19 cellular contexts compared by ENCODE assay signal in the genomic region with DNA sequence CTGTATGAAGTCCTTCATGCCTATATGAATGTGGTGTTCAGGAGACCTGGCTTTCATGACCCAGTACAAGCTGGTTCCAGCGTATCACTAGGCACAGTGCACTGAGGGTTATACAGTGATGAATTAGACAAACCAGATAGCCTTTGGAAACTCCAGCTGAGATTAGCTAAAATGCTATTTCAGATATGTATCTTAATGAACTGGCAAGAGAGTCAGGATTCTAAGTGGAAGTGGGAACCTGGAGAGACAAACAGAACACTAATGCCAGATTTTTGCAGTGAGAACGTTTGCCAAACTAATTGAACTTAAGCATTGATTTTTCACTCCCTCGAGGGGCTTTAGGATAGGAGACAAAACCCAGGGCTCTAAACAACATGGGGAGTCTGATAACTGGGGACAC.
DNase-seq lines count a peak whose midpoint lies in the region; ATAC-seq and TF ChIP-seq lines count a peak whose summit lies in the region.
"Had no signal": no experiment of that assay in that cellular context is flagged by ENCODE, and none has a peak within 500 bp of the region (broad histone marks: within the 10 kb centered on the region; RNA-seq: fewer than 3 reads in every experiment).

No MANE protein-coding gene starts in this region.

- H3K27me3 Mint-ChIP-seq in activated naive CD8-positive, alpha-beta T cell, result no peaks in the 10 kb centered on the region
- H3K27me3 Mint-ChIP-seq in activated naive CD8-positive, alpha-beta T cell treated with anti-CD3 and anti-CD28 coated beads, Interleukin-2, amount 50 U/mL, for 24 hours, result no peaks in the 10 kb centered on the region
- no peaks in the 10 kb centered on the region for H3K27me3 Mint-ChIP-seq in central memory CD8-positive, alpha-beta T cell
- H3K27me3 Mint-ChIP-seq in stimulated activated memory B cell treated with anti-CD40 and anti-IgM and Interleukin-4, amounts not matched to agents 10 μg/mL and 1 μg/mL and 100 μg/mL, for 72 hours, result no peaks in the 10 kb centered on the region

- no peak overlapping the region for H3K9ac ChIP-seq in SK-N-SH
- H3K9ac ChIP-seq: BLaER1 treated with 17β-estradiol and CSF1 and Interleukin-3, amounts not matched to agents 10 nM and 100 nM; GM23248 had no signal

- peaks cover 2% of the 10 kb centered on the region for H3K4me1 Mint-ChIP-seq in activated naive CD8-positive, alpha-beta T cell (ENCODE audit: low read depth)
- H3K4me1 Mint-ChIP-seq in activated naive CD8-positive, alpha-beta T cell treated with anti-CD3 and anti-CD28 coated beads, Interleukin-2, amount 50 U/mL, for 24 hours, result no peaks in the 10 kb centered on the region
- peaks cover 12% of the 10 kb centered on the region for H3K4me1 Mint-ChIP-seq in central memory CD8-positive, alpha-beta T cell
- H3K4me1 Mint-ChIP-seq in stimulated activated memory B cell treated with anti-CD40 and anti-IgM and Interleukin-4, amounts not matched to agents 10 μg/mL and 1 μg/mL and 100 μg/mL, for 72 hours, result no peaks in the 10 kb centered on the region

- H3K9me2 ChIP-seq in SK-N-SH, result no peaks in the 10 kb centered on the region

- peak in 1 of 2 experiments; percentile 62; a peak in 2 of 4 replicates for TF ChIP-seq EP300 in SK-N-SH (IDR thresholded peaks at IDR 0.05; ENCODE audit: borderline replicate concordance in 1 of 2, low read depth in 1 of 2, low read length in 1 of 2)

- TF ChIP-seq RAD21 in SK-N-SH (IDR thresholded peaks at IDR 0.05; ENCODE audit: low read length), result no peak

- no peaks in the 10 kb centered on the region for H3K9me3 ChIP-seq in SK-N-SH
- H3K9me3 ChIP-seq: BLaER1 treated with 17β-estradiol and CSF1 and Interleukin-3, amounts not matched to agents 10 nM and 100 nM; Caco-2; Peyer's patch had no signal

- no peaks in the 10 kb centered on the region for H3K9me3 Mint-ChIP-seq in activated naive CD8-positive, alpha-beta T cell (ENCODE audit: low read depth)
- H3K9me3 Mint-ChIP-seq in activated naive CD8-positive, alpha-beta T cell treated with anti-CD3 and anti-CD28 coated beads, Interleukin-2, amount 50 U/mL, for 24 hours, result no peaks in the 10 kb centered on the region
- H3K9me3 Mint-ChIP-seq in central memory CD8-positive, alpha-beta T cell, result no peaks in the 10 kb centered on the region
- H3K9me3 Mint-ChIP-seq in stimulated activated memory B cell treated with anti-CD40 and anti-IgM and Interleukin-4, amounts not matched to agents 10 μg/mL and 1 μg/mL and 100 μg/mL, for 72 hours, result no peaks in the 10 kb centered on the region

- H3K79me2 ChIP-seq in SK-N-SH (ENCODE audit: insufficient read depth), result no peaks in the 10 kb centered on the region

- POLR2A ChIA-PET in SK-N-SH (lab: Yijun Ruan, JAX), result no interaction called here

- ATAC-seq in SK-N-SH treated with all-trans-retinoic acid at 6 μM for 48 hours, result no peak; the same call in 2 of the 3 replicates
- no peak for ATAC-seq in activated naive CD8-positive, alpha-beta T cell treated with anti-CD3 and anti-CD28 coated beads, Interleukin-2, amount 50 U/mL, for 24 hours
- ATAC-seq in central memory CD8-positive, alpha-beta T cell (replicated peaks; ENCODE audit: extremely low read depth, poor library complexity, severe bottlenecking), result no peak
- no peak for ATAC-seq in stimulated activated memory B cell treated with anti-CD40 and anti-IgM and Interleukin-4, amounts not matched to agents 10 μg/mL and 1 μg/mL and 100 μg/mL, for 72 hours

- no peak overlapping the region for H2AFZ ChIP-seq in SK-N-SH (ENCODE audit: low read depth)
- H2AFZ ChIP-seq: GM23248 had no signal

- TF ChIP-seq CTCF in SK-N-SH (IDR thresholded peaks at IDR 0.05), result no peak

- 70% methylated on average over 3 of the region's 3 CpGs for WGBS in SK-N-SH (ENCODE audit: low lambda C conversion rate)

- no peaks in the 10 kb centered on the region for H3F3A ChIP-seq in SK-N-SH (replicated peaks; ENCODE audit: insufficient read depth)

- H3K36me3 ChIP-seq in SK-N-SH (replicated peaks in 1 of 2; ENCODE audit: control insufficient read depth in 1 of 2, insufficient read depth in 2 of 2, low read length in 1 of 2), result peaks cover 55% of the 10 kb centered on the region in 2 experiments

- H3K27ac ChIP-seq in SK-N-SH (ENCODE audit: low read depth in 2 of 2, low read length in 1 of 2), result peak overlapping the region in 1 of 2 experiments; percentile 40; a peak in 1 of 4 replicates
- H3K27ac ChIP-seq: BLaER1 treated with 17β-estradiol and CSF1 and Interleukin-3, amounts not matched to agents 10 nM and 100 nM; GM23248; Peyer's patch had no signal

- peak overlapping the region; percentile 35 for H3K27ac Mint-ChIP-seq in activated naive CD8-positive, alpha-beta T cell
- no peak overlapping the region for H3K27ac Mint-ChIP-seq in activated naive CD8-positive, alpha-beta T cell treated with anti-CD3 and anti-CD28 coated beads, Interleukin-2, amount 50 U/mL, for 24 hours
- peak overlapping the region; percentile 15 for H3K27ac Mint-ChIP-seq in central memory CD8-positive, alpha-beta T cell (ENCODE audit: low read depth)
- peak overlapping the region; percentile 35 for H3K27ac Mint-ChIP-seq in stimulated activated memory B cell treated with anti-CD40 and anti-IgM and Interleukin-4, amounts not matched to agents 10 μg/mL and 1 μg/mL and 100 μg/mL, for 72 hours

- DNase-seq in SK-N-SH (peak; percentile 15), islet precursor cell (no peak), DMS153 (lab: John Stamatoyannopoulos, UW) (no peak)
- no peak for DNase-seq in activated naive CD8-positive, alpha-beta T cell treated with anti-CD3 and anti-CD28 coated beads, Interleukin-2, amount 50 U/mL, for 24 hours
- no peak for DNase-seq in central memory CD8-positive, alpha-beta T cell (ENCODE audit: low spot score in 2 of 2)
- DNase-seq: 8988T, Caco-2, DMS53, GM23248, MV-4-11, NCI-H1417 treated with DMSO at 0.1 percent for 48 hours, NCI-H2029 treated with DMSO at 0.1 percent for 48 hours, NCI-H510A, NCI-H82, Peyer's patch had no signal

- no peak overlapping the region for H3K4me3 ChIP-seq in SK-N-SH (ENCODE audit: low read depth in 2 of 2, low read length in 1 of 2)
- H3K4me3 ChIP-seq: BLaER1 treated with 17β-estradiol and CSF1 and Interleukin-3, amounts not matched to agents 10 nM and 100 nM; GM23248; Peyer's patch had no signal

- peaks cover 0 to 4% of the 10 kb centered on the region in 2 experiments; a peak in 1 of 4 replicates for H3K4me1 ChIP-seq in SK-N-SH (ENCODE audit: control insufficient read depth in 1 of 2, insufficient read depth in 2 of 2, low read depth in 1 of 2, low read length in 1 of 2)
- H3K4me1 ChIP-seq: Caco-2, Peyer's patch had no signal

- H3K4me2 ChIP-seq in SK-N-SH, result no peak overlapping the region
- H3K4me2 ChIP-seq: BLaER1 treated with 17β-estradiol and CSF1 and Interleukin-3, amounts not matched to agents 10 nM and 100 nM had no signal

- H3K27me3 ChIP-seq in SK-N-SH (ENCODE audit: insufficient read depth), result no peaks in the 10 kb centered on the region
- H3K27me3 ChIP-seq: BLaER1 treated with 17β-estradiol and CSF1 and Interleukin-3, amounts not matched to agents 10 nM and 100 nM; Peyer's patch had no signal

- no peaks in the 10 kb centered on the region for H4K20me1 ChIP-seq in SK-N-SH (ENCODE audit: insufficient read depth)
- H4K20me1 ChIP-seq: BLaER1 treated with 17β-estradiol and CSF1 and Interleukin-3, amounts not matched to agents 10 nM and 100 nM had no signal

- CTCF ChIA-PET in SK-N-SH (lab: Yijun Ruan, JAX), result interaction anchor here (0.7 to 1.6 kb wide), 2 partner anchors 11 to 14 kb away, joined by 3 to 8 read pairs; no protein-coding TSS in a partner anchor

- no peak overlapping the region for H3K4me3 Mint-ChIP-seq in activated naive CD8-positive, alpha-beta T cell
- H3K4me3 Mint-ChIP-seq in activated naive CD8-positive, alpha-beta T cell treated with anti-CD3 and anti-CD28 coated beads, Interleukin-2, amount 50 U/mL, for 24 hours, result no peak overlapping the region
- H3K4me3 Mint-ChIP-seq in central memory CD8-positive, alpha-beta T cell, result no peak overlapping the region
- H3K4me3 Mint-ChIP-seq in stimulated activated memory B cell treated with anti-CD40 and anti-IgM and Interleukin-4, amounts not matched to agents 10 μg/mL and 1 μg/mL and 100 μg/mL, for 72 hours, result no peak overlapping the region

- H3K36me3 Mint-ChIP-seq in activated naive CD8-positive, alpha-beta T cell, result peaks cover 15% of the 10 kb centered on the region
- H3K36me3 Mint-ChIP-seq in activated naive CD8-positive, alpha-beta T cell treated with anti-CD3 and anti-CD28 coated beads, Interleukin-2, amount 50 U/mL, for 24 hours (ENCODE audit: low read depth), result peaks cover 59% of the 10 kb centered on the region
- peaks cover 76% of the 10 kb centered on the region for H3K36me3 Mint-ChIP-seq in central memory CD8-positive, alpha-beta T cell (ENCODE audit: insufficient read depth)
- peaks cover 45% of the 10 kb centered on the region for H3K36me3 Mint-ChIP-seq in stimulated activated memory B cell treated with anti-CD40 and anti-IgM and Interleukin-4, amounts not matched to agents 10 μg/mL and 1 μg/mL and 100 μg/mL, for 72 hours

TF ChIP-seq in SK-N-SH, 30 proteins besides CTCF, POLR2A, EP300 and RAD21:
- peak; percentile 82 for TF ChIP-seq GATA2 (CRISPR knock-in tag; IDR thresholded peaks at IDR 0.05)
- TF ChIP-seq GABPA (IDR thresholded peaks at IDR 0.05; ENCODE audit: low read depth), result no peak
- TF ChIP-seq RCOR1 (IDR thresholded peaks at IDR 0.05; ENCODE audit: low read length), result peak; percentile 58; the same call in 1 of the 2 replicates

TF ChIP-seq in SK-N-SH treated with all-trans-retinoic acid at 6 μM for 48 hours, 23 proteins besides CTCF, POLR2A, EP300 and RAD21 (continues in another document):
- no peak for TF ChIP-seq ZC3H10 (CRISPR knock-in tag; IDR thresholded peaks at IDR 0.05)
- no peak for TF ChIP-seq CREB5 (CRISPR knock-in tag; IDR thresholded peaks at IDR 0.05; ENCODE audit: low read depth)
- no peak for TF ChIP-seq ISL1 (CRISPR knock-in tag; IDR thresholded peaks at IDR 0.05)
- no peak for TF ChIP-seq TOX (CRISPR knock-in tag; IDR thresholded peaks at IDR 0.05; ENCODE audit: borderline replicate concordance)
